9 cellular contexts compared by ENCODE assay signal in the genomic region with DNA sequence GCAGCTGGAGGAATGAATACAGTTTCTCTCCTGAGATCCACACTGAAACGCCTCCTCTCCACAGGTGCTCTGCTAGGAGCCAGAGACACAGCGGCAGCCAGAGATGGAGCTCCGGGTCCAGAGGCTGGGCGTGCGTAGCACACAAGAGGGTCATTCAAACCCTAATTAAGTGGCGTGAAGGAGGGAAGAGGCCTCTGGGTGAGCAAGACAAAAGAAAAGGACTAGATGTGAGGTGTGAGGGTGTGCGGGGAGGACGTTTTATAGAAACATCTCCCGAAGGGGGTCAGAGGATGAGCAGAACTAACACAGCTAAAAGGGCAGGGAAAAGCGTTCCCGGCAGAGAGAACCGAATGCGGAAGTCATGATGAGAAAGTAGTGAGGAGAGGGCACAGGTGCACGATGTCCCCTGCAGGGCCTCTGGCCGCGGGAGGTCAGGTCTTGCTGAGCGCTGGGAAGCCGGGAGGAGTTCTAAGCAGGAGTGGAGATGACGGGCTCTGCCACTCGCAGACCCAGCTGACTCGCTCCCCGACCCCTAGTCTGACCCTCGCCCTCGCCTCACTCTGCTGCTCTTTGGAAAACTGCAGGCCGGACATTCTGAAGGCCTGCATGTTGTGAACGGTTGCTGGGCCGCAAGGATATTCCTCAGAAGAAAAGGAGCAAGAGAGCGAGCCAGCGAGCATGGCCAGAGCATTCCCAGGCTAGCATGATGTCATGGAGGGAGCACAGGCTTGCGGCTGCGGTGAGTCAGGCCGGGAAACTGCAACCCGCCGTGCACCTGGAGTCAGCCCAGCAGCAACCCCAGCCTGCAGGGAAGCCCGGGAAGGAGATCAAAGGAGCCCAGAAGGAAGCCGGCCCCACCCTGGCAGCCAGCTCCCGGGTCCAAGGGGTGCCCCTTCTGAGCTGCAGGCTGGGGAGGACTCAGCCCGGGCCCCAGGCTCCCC. TPM values are rescaled to one million over a fixed set of nuclear protein-coding genes. Genes with fewer than 3 reads are reported as not detected.
DNase-seq lines count a peak whose midpoint lies in the region; ATAC-seq, FAIRE-seq and TF ChIP-seq lines count a peak whose summit lies in the region.
"Had no signal": no experiment of that assay in that cellular context is flagged by ENCODE, and none has a peak within 500 bp of the region (broad histone marks: within the 10 kb centered on the region; RNA-seq: fewer than 3 reads in every experiment).

No MANE protein-coding gene starts in this region.

- no peak for TF ChIP-seq EP300 in A549 (IDR thresholded peaks at IDR 0.05)

- FAIRE-seq in A549 (lab: Jason Lieb, UNC) = no peak

- TF ChIP-seq CTCF in A549 (IDR thresholded peaks at IDR 0.05) = no peak

- CTCF ChIA-PET in A549 (lab: Yijun Ruan, JAX) = interaction anchor here (0.6 to 1.9 kb wide), 6 partner anchors 10 to 662 kb away, joined by 3 to 5 read pairs (median 4); no protein-coding TSS in a partner anchor

- TF ChIP-seq RAD21 in A549 (conservative IDR thresholded peaks at IDR 0.05 in 1 of 2, IDR thresholded peaks at IDR 0.05 in 1 of 2) = no peak

- POLR2A ChIA-PET in A549 (lab: Yijun Ruan, JAX) = no interaction called here

- WGBS in A549 (ENCODE audit: missing lambda C conversion rate) = 61% methylated on average over 38 of the region's 38 CpGs

- ATAC-seq in A549 (peak; percentile 96 to 97), HG02885 (IDR thresholded peaks at IDR 0.05; ENCODE audit: poor library complexity, unreplicated experiment) (no peak)

- H3K4me2 ChIP-seq in A549 = peak overlapping the region; percentile 68

- H3K27ac ChIP-seq in A549 = peak overlapping the region; percentile 9 to 77; a peak in 3 of 6 replicates

- DNase-seq in A549 (ENCODE audit: low read depth in 1 of 2, low spot score in 1 of 2) (peak; percentile 54 to 89), LoVo (ENCODE audit: low spot score) (peak; percentile 82), dermis blood vessel endothelial cell (peak; percentile 21), medulla oblongata (ENCODE audit: extremely low spot score) (peak; percentile 57), NCI-H2171 treated with DMSO at 0.1 percent for 48 hours (lab: John Stamatoyannopoulos, UW) (no peak), putamen (ENCODE audit: low spot score) (no peak)
- no peak for DNase-seq in activated CD4-positive, alpha-beta T cell treated with anti-CD3 and anti-CD28 coated beads for 1 hour
- DNase-seq: DND-41 had no signal

- H3K4me3 ChIP-seq in A549 = no peak overlapping the region

- H3K9me3 ChIP-seq in A549 = peaks cover under 1% of the 10 kb centered on the region; the same call in 1 of the 3 replicates

- peaks cover 20% of the 10 kb centered on the region for H3K4me1 ChIP-seq in A549

- no peak for TF ChIP-seq POLR2A in A549 (IDR thresholded peaks at IDR 0.05; ENCODE audit: low read length)

TF ChIP-seq in A549, 52 proteins besides CTCF, POLR2A, EP300 and RAD21:
- TF ChIP-seq FOSL2 (IDR thresholded peaks at IDR 0.05) = no peak
- TF ChIP-seq FOSL2 (CRISPR knock-in tag; IDR thresholded peaks at IDR 0.05) = 0 out of 2 replicates have a peak, but pooled peaks have one; percentile 24
- no peak for TF ChIP-seq HDAC2 (IDR thresholded peaks at IDR 0.05)
- no peak for TF ChIP-seq CBX8 (IDR thresholded peaks at IDR 0.05)
- no peak for TF ChIP-seq CBX2 (IDR thresholded peaks at IDR 0.05; ENCODE audit: borderline replicate concordance, low read depth)
- TF ChIP-seq RARB (CRISPR knock-in tag; IDR thresholded peaks at IDR 0.05) = no peak
- TF ChIP-seq NFE2L2 (conservative IDR thresholded peaks at IDR 0.05; ENCODE audit: low read length) = no peak
TF ChIP-seq in A549: peak in this region for 1.

RNA-seq across cellular contexts. Expression of a gene that starts 54.2 kb away (rescaled TPM):
- polyA plus RNA-seq in A549 (2011; rRNA removed) = 0.08 and 0.16 TPM in 2 replicates
- 0.17 and 0.35 TPM in 2 replicates for polyA plus RNA-seq in A549 (2012; cell fraction: cytosol; rRNA removed)
- 0.45 and 0.53 TPM in 2 replicates for polyA plus RNA-seq in A549 (2012; cell fraction: nucleus; rRNA removed)
- polyA plus RNA-seq in A549 (2017; fragmentation: RNase III; extraction: RNeasy Plus Mini Kit Qiagen cat#74134 plus additional on column Dnase treatment) = 0.09 to 0.22 TPM (median 0.18 TPM) in 3 replicates
- polyA minus RNA-seq in A549 (2011; rRNA and poly(A)+ RNA removed) = not detected in 2 replicates
- total RNA-seq in dermis blood vessel endothelial cell = not detected in 2 replicates

Comparison
In these comparisons a context has a peak if more than half of its experiments do, and no peak if none do; other contexts are left out.
1. DNase-seq: peak in A549 (2 of 2), LoVo (single experiment), dermis blood vessel endothelial cell (single experiment) and medulla oblongata (single experiment); none in NCI-H2171 treated with DMSO at 0.1 percent for 48 hours (single experiment), activated CD4-positive, alpha-beta T cell treated with anti-CD3 and anti-CD28 coated beads for 1 hour (single experiment) and putamen (single experiment).